In genomic region chr11:77821349-77821851, GRCh38 we compare ENCODE assay signal across 1 cellular context.
A peak's percentile ranks its signal among the peaks of the same experiment; 100 is the strongest.
TF ChIP-seq lines count a peak whose summit lies in the region.

No MANE protein-coding gene starts in this region.

TF ChIP-seq in H1, 55 proteins besides CTCF, POLR2A, EP300 and RAD21:
- TF ChIP-seq KDM4A (IDR thresholded peaks at IDR 0.05; ENCODE audit: low read depth, low read length, severe bottlenecking) (peak; percentile 70), CEBPB (IDR thresholded peaks at IDR 0.05; ENCODE audit: low read depth, low read length) (no peak), CBX8 (IDR thresholded peaks at IDR 0.05; ENCODE audit: borderline replicate concordance, low read depth, low read length) (no peak), SIN3A (conservative IDR thresholded peaks at IDR 0.05 in 1 of 2, IDR thresholded peaks at IDR 0.05 in 1 of 2; ENCODE audit: low read depth in 1 of 2, low read length in 2 of 2) (peak in 1 of 2 experiments; percentile 44; a peak in 1 of 4 replicates), HDAC2 (IDR thresholded peaks at IDR 0.05; ENCODE audit: borderline replicate concordance in 1 of 2, low read depth in 2 of 2, low read length in 2 of 2) (0 out of 4 replicates have a peak, but pooled peaks of 1 of the 2 experiments have one; percentile 19), USF2 (IDR thresholded peaks at IDR 0.05; ENCODE audit: low read length) (no peak)
